Comparison of ENCODE assay signal across 5 cellular contexts in the genomic region with DNA sequence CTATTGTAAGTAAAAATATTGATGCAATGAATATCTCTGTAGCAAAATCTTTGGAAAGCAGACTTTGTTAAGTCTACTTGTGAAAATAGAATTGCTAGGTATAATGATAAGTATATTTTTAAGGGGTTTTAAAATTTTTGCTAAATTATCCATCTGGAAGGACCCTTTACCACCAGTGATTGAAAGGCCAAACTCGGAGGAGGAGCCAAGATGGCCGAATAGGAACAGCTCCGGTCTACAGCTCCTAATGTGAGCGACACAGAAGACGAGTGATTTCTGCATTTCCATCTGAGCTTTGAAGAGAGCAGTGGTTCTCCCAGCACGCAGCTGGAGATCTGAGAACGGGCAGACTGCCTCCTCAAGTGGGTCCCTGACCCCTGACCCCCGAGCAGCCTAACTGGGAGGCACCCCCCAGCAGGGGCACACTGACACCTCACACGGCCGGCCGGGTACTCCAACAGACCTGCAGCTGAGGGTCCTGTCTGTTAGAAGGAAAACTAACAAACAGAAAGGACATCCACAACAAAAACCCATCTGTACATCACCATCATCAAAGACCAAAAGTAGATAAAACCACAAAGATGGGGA. TPM values are rescaled to one million over a fixed set of nuclear protein-coding genes. Genes with fewer than 3 reads are reported as not detected.
DNase-seq lines count a peak whose midpoint lies in the region; ATAC-seq, FAIRE-seq and TF ChIP-seq lines count a peak whose summit lies in the region.
"Not testable (repeated sequence)": the region's sequence is repeated elsewhere in the genome, so short reads cannot be mapped to it uniquely, and the experiment has no call there.

No MANE protein-coding gene starts in this region.

- H3K4me3 ChIP-seq in WI38 (ENCODE audit: low read depth, low read length): peak overlapping the region; percentile 26; the same call in 1 of the 2 replicates
- not testable (repeated sequence) for H3K4me3 ChIP-seq in K562; neuronal stem cell (ENCODE audit: low read length in 2 of 2)

- POLR2A ChIA-PET in K562 (lab: Yijun Ruan, JAX): interaction anchor here (0.6 to 0.9 kb wide), 3 partner anchors 11 to 86 kb away, joined by 3 to 4 read pairs (median 3); no protein-coding TSS in a partner anchor

- H3K4me1 ChIP-seq in K562 (replicated peaks in 1 of 2; ENCODE audit: control insufficient read depth in 2 of 2, insufficient read depth in 2 of 2, low read length in 2 of 2); neuronal stem cell (ENCODE audit: control insufficient read depth in 2 of 2, insufficient read depth in 1 of 2, low read depth in 1 of 2, low read length in 2 of 2): not testable (repeated sequence)

- H2AFZ ChIP-seq in K562 (ENCODE audit: low read depth, low read length): peak overlapping the region; percentile 63
- H2AFZ ChIP-seq in neuronal stem cell (ENCODE audit: low read length): peak overlapping the region; percentile 63

- H3K23ac ChIP-seq in neuronal stem cell (ENCODE audit: low read depth, low read length, poor library complexity): not testable (repeated sequence)

- not testable (repeated sequence) for H2BK5ac ChIP-seq in neuronal stem cell (ENCODE audit: low read length)

- H2AK5ac ChIP-seq in neuronal stem cell (ENCODE audit: low read depth, low read length): not testable (repeated sequence)

- not testable (repeated sequence) for H3K14ac ChIP-seq in neuronal stem cell (ENCODE audit: low read length)

- not testable (repeated sequence) for TF ChIP-seq POLR2A in K562 (conservative IDR thresholded peaks at IDR 0.05)

- not testable (repeated sequence) for H3K36me3 ChIP-seq in K562 (ENCODE audit: control insufficient read depth, insufficient read depth, low read length); neuronal stem cell (replicated peaks in 1 of 2; ENCODE audit: control insufficient read depth in 2 of 2, insufficient read depth in 2 of 2, low read length in 2 of 2)

- TF ChIP-seq RAD21 in K562 (CRISPR knock-in tag; conservative IDR thresholded peaks at IDR 0.05 in 1 of 2, IDR thresholded peaks at IDR 0.05 in 1 of 2): not testable (repeated sequence)

- intact Hi-C loops in K562 (cut with micrococcal nuclease): loop anchor here (10.0 kb wide), 1 partner anchor 414 kb away; no protein-coding TSS in a partner anchor

- not testable (repeated sequence) for H3K9me3 ChIP-seq in K562 (replicated peaks; ENCODE audit: control insufficient read depth, insufficient read depth, low read depth, low read length); neuronal stem cell (replicated peaks in 1 of 2; ENCODE audit: control insufficient read depth in 2 of 2, insufficient read depth in 1 of 2, low read depth in 1 of 2, low read length in 2 of 2)

- not testable (repeated sequence) for H3K9me1 ChIP-seq in K562 (ENCODE audit: control insufficient read depth, insufficient read depth, low read length)

- ATAC-seq in K562: peak; percentile 52; the same call in 1 of the 3 replicates

- not testable (repeated sequence) for H3K27ac ChIP-seq in K562 (ENCODE audit: extremely low read depth, low read depth, low read length); neuronal stem cell (replicated peaks; ENCODE audit: low read length)

- not testable (repeated sequence) for H2BK12ac ChIP-seq in neuronal stem cell (ENCODE audit: low read length)

- H2BK15ac ChIP-seq in neuronal stem cell (ENCODE audit: low read length): not testable (repeated sequence)

- H3K79me2 ChIP-seq in K562 (ENCODE audit: control insufficient read depth, insufficient read depth, low read length): not testable (repeated sequence)

- H4K20me1 ChIP-seq in K562 (replicated peaks; ENCODE audit: control insufficient read depth, insufficient read depth, low read length): not testable (repeated sequence)

- H3K9ac ChIP-seq in K562 (ENCODE audit: insufficient read depth in 1 of 2, low read depth in 2 of 2, low read length in 2 of 2); neuronal stem cell (ENCODE audit: low read depth, low read length, poor library complexity): not testable (repeated sequence)

- not testable (repeated sequence) for H4K91ac ChIP-seq in neuronal stem cell (ENCODE audit: low read depth, low read length, poor library complexity)

- not testable (repeated sequence) for H3K27me3 ChIP-seq in K562 (ENCODE audit: control insufficient read depth in 2 of 2, insufficient read depth in 2 of 2, low read length in 2 of 2); neuronal stem cell (ENCODE audit: control insufficient read depth in 3 of 3, insufficient read depth in 3 of 3, low read depth in 1 of 3, low read length in 3 of 3)

- BruUV-seq in K562 (replicated peaks; lab: Mats Ljungman, UMichigan): not testable (repeated sequence)

- TF ChIP-seq EP300 in K562 (IDR thresholded peaks at IDR 0.05; ENCODE audit: low read length): not testable (repeated sequence)

- 11% methylated on average over 10 of the region's 11 CpGs for WGBS in K562 (ENCODE audit: insufficient coverage, low coverage, missing lambda C conversion rate)
- no CpG with 5 or more reads among the region's 11 CpGs for WGBS in neuronal stem cell (ENCODE audit: extremely low coverage in 2 of 2, insufficient read length in 2 of 2, insufficient replicate concordance in 1 of 2), 2 donors

- not testable (repeated sequence) for H4K8ac ChIP-seq in neuronal stem cell (ENCODE audit: low read depth, low read length)

- DNase-seq in OCI-M1 (lab: John Stamatoyannopoulos, UW) (peak; percentile 29), SK-N-DZ (ENCODE audit: low spot score) (peak; percentile 37)
- DNase-seq in K562 (ENCODE audit: extremely low read depth in 1 of 4, low spot score in 3 of 4); neuronal stem cell (ENCODE audit: low spot score): not testable (repeated sequence)

- H3K4ac ChIP-seq in neuronal stem cell (ENCODE audit: low read length): not testable (repeated sequence)

- FAIRE-seq in K562 (lab: Jason Lieb, UNC): not testable (repeated sequence)

- CTCF ChIA-PET in K562 (lab: Yijun Ruan, JAX; ENCODE audit: low intra/inter-chr PET ratio): not testable (repeated sequence)

- not testable (repeated sequence) for H3K4me2 ChIP-seq in K562 (ENCODE audit: insufficient read depth, low read length); neuronal stem cell (ENCODE audit: insufficient read depth, low read length, poor library complexity, severe bottlenecking)

- not testable (repeated sequence) for H2BK120ac ChIP-seq in neuronal stem cell (ENCODE audit: low read depth, low read length)

- H3K18ac ChIP-seq in neuronal stem cell (ENCODE audit: low read length): not testable (repeated sequence)

- not testable (repeated sequence) for H3K79me1 ChIP-seq in neuronal stem cell (ENCODE audit: low read depth, low read length)

- in situ Hi-C loops in K562 (cut with MboI): not testable (repeated sequence)

- TF ChIP-seq CTCF in WI38 (IDR thresholded peaks at IDR 0.05; ENCODE audit: low read depth, low read length); K562 (IDR thresholded peaks at IDR 0.05 in 2 of 3, conservative IDR thresholded peaks at IDR 0.05 in 1 of 3; ENCODE audit: insufficient read depth in 2 of 3, low read depth in 1 of 3, low read length in 3 of 3): not testable (repeated sequence)

RNA-seq across cellular contexts. Expression of a gene that starts 19.0 kb away (rescaled TPM):
- polyA plus RNA-seq in SK-N-DZ (2014; cell fraction: cytosol; rRNA removed): 45.1 and 51.5 TPM in 2 replicates
- 86.3 and 111 TPM in 2 replicates for polyA plus RNA-seq in SK-N-DZ (2014; cell fraction: nucleus; rRNA removed)
- total RNA-seq in K562 (2011; cell fraction: chromatin; rRNA removed; ENCODE audit: low replicate concordance): 3.9 and 7.3 TPM in 2 replicates
- total RNA-seq in K562 (2011; cell fraction: nucleolus; rRNA removed): 2.2 and 3.9 TPM in 2 replicates
- total RNA-seq in K562 (2011; cell fraction: nucleoplasm; rRNA removed): 4.3 and 6.5 TPM in 2 replicates
- 6.6 and 8.6 TPM in 2 replicates for total RNA-seq in K562 (2014; rRNA removed)
- total RNA-seq in K562 (2014; rRNA removed; fragmentation: Illumina TruSeq; extraction: Trizol): 8.4 and 8.6 TPM in 2 replicates
- 5.2 and 6.7 TPM in 2 replicates for total RNA-seq in K562 (2015; rRNA removed; fragmentation: Illumina TruSeq; extraction: Trizol)
- 5.7 and 6.1 TPM in 2 replicates for total RNA-seq in K562 (2021)
- 5.1 and 6.3 TPM in 2 replicates for polyA plus RNA-seq in K562 (2011; rRNA removed)
- 1.8 and 4.2 TPM in 2 replicates for polyA plus RNA-seq in K562 (2011; cell fraction: cytosol; rRNA removed)
- polyA plus RNA-seq in K562 (2011; cell fraction: nucleus; rRNA removed): 4.3 and 6.7 TPM in 2 replicates
- polyA plus RNA-seq in K562 (2012): 5.5 and 18.3 TPM in 2 replicates
- 6.3 and 6.6 TPM in 2 replicates for polyA plus RNA-seq in K562 (2014; fragmentation: Illumina TruSeq; extraction: Trizol)
- polyA plus RNA-seq in K562 (2014; fragmentation: Nextera tagmentation; extraction: Ambion mirVana): 1 to 10 TPM; 3.9 to 4.2 TPM
- polyA plus RNA-seq in K562 (2014; rRNA removed): 7.2 and 8.5 TPM in 2 replicates
- polyA minus RNA-seq in K562 (2011; rRNA and poly(A)+ RNA removed): 3.7 and 3.8 TPM in 2 replicates
- 3.5 TPM in 1 of 2 replicates, not detected in the other for polyA minus RNA-seq in K562 (2011; cell fraction: cytosol; rRNA and poly(A)+ RNA removed)
- polyA minus RNA-seq in K562 (2011; cell fraction: nucleus; rRNA and poly(A)+ RNA removed): 2.3 and 7.2 TPM in 2 replicates
- 23.8 TPM for polyA plus RNA-seq in neuronal stem cell (2013, experiment 1 of 2)
- 24.7 TPM for polyA plus RNA-seq in neuronal stem cell (2013, experiment 2 of 2)
